19 cellular contexts compared by ENCODE assay signal in genomic region chr5:5605170-5605764, GRCh38.
"Had no signal": no experiment of that assay in that cellular context is flagged by ENCODE, and none has a peak within 500 bp of the region (broad histone marks: within the 10 kb centered on the region; RNA-seq: fewer than 3 reads in every experiment).

No MANE protein-coding gene starts in this region.

- H3K4me1 ChIP-seq: foreskin keratinocyte, heart left ventricle, neural progenitor cell, pancreas, thyroid gland had no signal

- H3K36me3 ChIP-seq: heart left ventricle, neural progenitor cell, pancreas, thyroid gland had no signal

- H3K27me3 Mint-ChIP-seq: dendritic cell treated with granulocyte-macrophage colony-stimulating factor and Interleukin-4, amounts not matched to agents 40 ng/mL and 50 ng/mL, for 4 days; naive B cell; stimulated activated memory B cell treated with anti-CD40 and anti-IgM and Interleukin-4, amounts not matched to agents 10 μg/mL and 1 μg/mL and 100 μg/mL, for 72 hours had no signal

- H3K27ac Mint-ChIP-seq: dendritic cell treated with granulocyte-macrophage colony-stimulating factor and Interleukin-4, amounts not matched to agents 40 ng/mL and 50 ng/mL, for 4 days; immature natural killer cell; naive B cell; neural progenitor cell; stimulated activated memory B cell treated with anti-CD40 and anti-IgM and Interleukin-4, amounts not matched to agents 10 μg/mL and 1 μg/mL and 100 μg/mL, for 72 hours had no signal

- H3K27me3 ChIP-seq: foreskin keratinocyte, heart left ventricle, neural progenitor cell, pancreas, thyroid gland had no signal

- H3K9me3 ChIP-seq: heart left ventricle, pancreas, thyroid gland had no signal

- DNase-seq: activated CD4-positive, alpha-beta T cell treated with anti-CD3 and anti-CD28 coated beads for 1 hour; activated CD4-positive, alpha-beta T cell treated with anti-CD3 and anti-CD28 coated beads, Interleukin-2, amount 50 U/mL, for 4 hours; activated naive CD4-positive, alpha-beta T cell treated with Interleukin-2 at 50 U/mL for 16 hours; activated T-cell treated with anti-CD3 and anti-CD28 coated beads for 4 hours; aorta; cerebellar nuclear complex; effector memory CD4-positive, alpha-beta T cell; foreskin keratinocyte; immature natural killer cell; left colon; midbrain; naive B cell; pancreas; T1000; thyroid gland had no signal

- H3K4me2 ChIP-seq: neural progenitor cell had no signal

- H2AFZ ChIP-seq: neural progenitor cell had no signal

- H3K27ac ChIP-seq: foreskin keratinocyte, heart left ventricle, neural progenitor cell, pancreas, thyroid gland had no signal

- H3K4me1 Mint-ChIP-seq: immature natural killer cell; naive B cell; stimulated activated memory B cell treated with anti-CD40 and anti-IgM and Interleukin-4, amounts not matched to agents 10 μg/mL and 1 μg/mL and 100 μg/mL, for 72 hours had no signal

- H3K36me3 Mint-ChIP-seq: immature natural killer cell; naive B cell; neural progenitor cell; stimulated activated memory B cell treated with anti-CD40 and anti-IgM and Interleukin-4, amounts not matched to agents 10 μg/mL and 1 μg/mL and 100 μg/mL, for 72 hours had no signal

- H3K4me3 ChIP-seq: heart left ventricle, neural progenitor cell, pancreas, thyroid gland had no signal

- H3K4me3 Mint-ChIP-seq: dendritic cell treated with granulocyte-macrophage colony-stimulating factor and Interleukin-4, amounts not matched to agents 40 ng/mL and 50 ng/mL, for 4 days; immature natural killer cell; naive B cell; neural progenitor cell; stimulated activated memory B cell treated with anti-CD40 and anti-IgM and Interleukin-4, amounts not matched to agents 10 μg/mL and 1 μg/mL and 100 μg/mL, for 72 hours had no signal

- H3K9me3 Mint-ChIP-seq: neural progenitor cell; stimulated activated memory B cell treated with anti-CD40 and anti-IgM and Interleukin-4, amounts not matched to agents 10 μg/mL and 1 μg/mL and 100 μg/mL, for 72 hours had no signal

- ATAC-seq: foreskin keratinocyte; left colon; pancreas; stimulated activated memory B cell treated with anti-CD40 and anti-IgM and Interleukin-4, amounts not matched to agents 10 μg/mL and 1 μg/mL and 100 μg/mL, for 72 hours had no signal

- H3K9ac ChIP-seq: neural progenitor cell had no signal
